In genomic region chr6:1600063-1600763, GRCh38 we compare ENCODE assay signal across 1 cellular context.
TF ChIP-seq lines count a peak whose summit lies in the region.

No MANE protein-coding gene starts in this region.

TF ChIP-seq in HEK293, 187 proteins besides CTCF, POLR2A, EP300 and RAD21 (continued from another document):
- TF ChIP-seq ZNF148 (tag by site-specific recombination; IDR thresholded peaks at IDR 0.05; ENCODE audit: borderline replicate concordance) (no peak), ZNF266 (tag by site-specific recombination; IDR thresholded peaks at IDR 0.05; ENCODE audit: low read depth) (no peak), PRDM6 (tag by site-specific recombination; IDR thresholded peaks at IDR 0.05) (peak; percentile 96), KLF17 (tag by site-specific recombination; IDR thresholded peaks at IDR 0.05) (no peak), ZSCAN4 (tag by site-specific recombination; IDR thresholded peaks at IDR 0.05) (peak; percentile 87), ZNF777 (tag by site-specific recombination; IDR thresholded peaks at IDR 0.05; ENCODE audit: borderline replicate concordance) (no peak), ZBTB17 (tag by site-specific recombination; IDR thresholded peaks at IDR 0.05) (peak; percentile 21; the same call in 1 of the 2 replicates), ZBTB8A (tag by site-specific recombination; IDR thresholded peaks at IDR 0.05) (0 out of 2 replicates have a peak, but pooled peaks have one; percentile 11), SP7 (tag by site-specific recombination; IDR thresholded peaks at IDR 0.05) (no peak)
